Comparison of ENCODE assay signal across 30 cellular contexts in the genomic region with DNA sequence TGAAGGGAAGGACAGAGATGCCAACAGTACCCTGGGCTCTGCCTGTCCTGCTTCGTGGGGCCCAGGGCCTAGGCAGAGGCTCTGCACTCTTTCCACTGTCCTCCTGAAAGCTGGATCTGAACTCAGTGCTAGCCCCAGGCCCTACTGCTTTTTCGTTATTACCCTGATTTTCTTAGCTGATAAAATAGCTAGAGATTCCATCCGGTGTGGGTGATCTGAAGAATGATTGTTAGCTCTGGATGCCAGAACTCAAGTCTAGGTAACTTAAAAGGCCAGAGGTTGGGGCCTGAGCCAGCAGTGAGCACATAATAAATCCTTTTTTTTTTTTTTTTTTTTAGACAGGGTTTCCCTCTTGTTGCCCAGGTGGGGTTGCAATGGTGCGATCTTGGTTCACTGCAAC. TPM values are rescaled to one million over a fixed set of nuclear protein-coding genes. Genes with fewer than 3 reads are reported as not detected.
DNase-seq lines count a peak whose midpoint lies in the region; ATAC-seq and TF ChIP-seq lines count a peak whose summit lies in the region.
"Had no signal": no experiment of that assay in that cellular context is flagged by ENCODE, and none has a peak within 500 bp of the region (broad histone marks: within the 10 kb centered on the region; RNA-seq: fewer than 3 reads in every experiment).

No MANE protein-coding gene starts in this region.

- no peaks in the 10 kb centered on the region for H3K9me3 ChIP-seq in naive thymus-derived CD4-positive, alpha-beta T cell (ENCODE audit: control insufficient read depth in 2 of 3, low read length in 3 of 3)
- H3K9me3 ChIP-seq in spleen, result no peaks in the 10 kb centered on the region
- H3K9me3 ChIP-seq: gastroesophageal sphincter, uterus had no signal

- no peaks in the 10 kb centered on the region for H3K27me3 ChIP-seq in naive thymus-derived CD4-positive, alpha-beta T cell (ENCODE audit: control insufficient read depth in 2 of 2, insufficient read depth in 2 of 2, low read length in 2 of 2)
- no peaks in the 10 kb centered on the region for H3K27me3 ChIP-seq in spleen (replicated peaks in 1 of 7)
- H3K27me3 ChIP-seq: gastroesophageal sphincter, uterus had no signal

- TF ChIP-seq POLR2A in spleen (IDR thresholded peaks at IDR 0.05), result no peak

- peaks cover 17% of the 10 kb centered on the region for H3K36me3 Mint-ChIP-seq in activated naive CD4-positive, alpha-beta T cell treated with anti-CD3 and anti-CD28 coated beads for 36 hours (ENCODE audit: low read depth)
- peaks cover 20% of the 10 kb centered on the region for H3K36me3 Mint-ChIP-seq in activated T-helper 1 cell treated with anti-CD3 and anti-CD28 coated beads, Interleukin-12 subunit alpha, Interleukin-12 subunit beta, Interleukin-2, Interleukin-4 antibody, amounts not matched to agents 30 ng/mL and 10 ng/mL and 1 ng/mL, durations not matched to agents 14 hours and 24 hours and 36 hours (ENCODE audit: low read depth)
- peaks cover 0 to 5% (median 0%) of the 10 kb centered on the region in 5 donors for H3K36me3 Mint-ChIP-seq in naive thymus-derived CD4-positive, alpha-beta T cell
- H3K36me3 Mint-ChIP-seq: CD4-positive, CD25-positive, alpha-beta regulatory T cell had no signal

- no peak for DNase-seq in activated naive CD4-positive, alpha-beta T cell treated with anti-CD3 and anti-CD28 coated beads for 36 hours
- DNase-seq in activated naive CD4-positive, alpha-beta T cell treated with Interleukin-2 at 50 U/mL for 16 hours, result no peak
- DNase-seq in activated T-helper 1 cell treated with anti-CD3 and anti-CD28 coated beads, Interleukin-12 subunit alpha, Interleukin-12 subunit beta, Interleukin-2, Interleukin-4 antibody, amounts not matched to agents 30 ng/mL and 10 ng/mL and 1 ng/mL, durations not matched to agents 14 hours and 24 hours and 36 hours (ENCODE audit: low spot score), result no peak
- no peak for DNase-seq in naive thymus-derived CD4-positive, alpha-beta T cell
- peak; percentile 16 for DNase-seq in spleen
- DNase-seq in RKO (ENCODE audit: low spot score), result no peak
- DNase-seq in GM03348 (ENCODE audit: low spot score), result no peak
- DNase-seq in DMS53 (lab: John Stamatoyannopoulos, UW), result no peak
- DNase-seq: 8988T; activated CD4-positive, alpha-beta T cell treated with anti-CD3 and anti-CD28 coated beads for 1 hour; activated CD8-positive, alpha-beta T cell treated with anti-CD3 and anti-CD28 coated beads, Interleukin-2, amount 10 ng/mL, durations not matched to agents 7 days and 5 days; activated gamma-delta T cell treated with Interleukin-2 at 50 U/mL for 16 hours; activated T-cell treated with anti-CD3 and anti-CD28 coated beads for 4 hours; CD4-positive, CD25-positive, alpha-beta regulatory T cell; hypothalamus; midbrain; naive thymus-derived CD8-positive, alpha-beta T cell; NCI-H1694; NCI-H510A; stimulated activated CD4-positive, alpha-beta T cell treated with anti-CD3 and anti-CD28 coated beads, Interleukin-4, amount 100 ng/mL, for 4 hours; stimulated activated naive CD4-positive, alpha-beta T cell treated with Interleukin-2 at 50 U/mL for 16 hours; T-helper 2 cell; uterus had no signal

- no peaks in the 10 kb centered on the region for H3K9me3 Mint-ChIP-seq in activated naive CD4-positive, alpha-beta T cell treated with anti-CD3 and anti-CD28 coated beads for 36 hours
- no peaks in the 10 kb centered on the region for H3K9me3 Mint-ChIP-seq in activated T-helper 1 cell treated with anti-CD3 and anti-CD28 coated beads, Interleukin-12 subunit alpha, Interleukin-12 subunit beta, Interleukin-2, Interleukin-4 antibody, amounts not matched to agents 30 ng/mL and 10 ng/mL and 1 ng/mL, durations not matched to agents 14 hours and 24 hours and 36 hours
- H3K9me3 Mint-ChIP-seq in naive thymus-derived CD4-positive, alpha-beta T cell, result no peaks in the 10 kb centered on the region
- H3K9me3 Mint-ChIP-seq: CD4-positive, CD25-positive, alpha-beta regulatory T cell; naive thymus-derived CD8-positive, alpha-beta T cell had no signal

- CTCF ChIA-PET in activated naive CD4-positive, alpha-beta T cell treated with anti-CD3 and anti-CD28 coated beads for 36 hours (lab: Charles Lee), result interaction anchor here (0.7 to 6.9 kb wide), 4 partner anchors 9 to 232 kb away, joined by 3 to 45 read pairs (median 4); no protein-coding TSS in a partner anchor
- CTCF ChIA-PET in naive thymus-derived CD4-positive, alpha-beta T cell (lab: Charles Lee), result interaction anchor here (0.6 to 1.1 kb wide), 2 partner anchors 10 to 687 kb away, joined by 3 read pairs; no protein-coding TSS in a partner anchor

- H3K4me1 ChIP-seq in naive thymus-derived CD4-positive, alpha-beta T cell (ENCODE audit: control insufficient read depth in 2 of 2, insufficient read depth in 2 of 2, low read length in 2 of 2), result peaks cover 21 to 22% of the 10 kb centered on the region in 2 donors
- H3K4me1 ChIP-seq in spleen, result peaks cover 12 to 56% (median 32%) of the 10 kb centered on the region in 6 donors
- H3K4me1 ChIP-seq: uterus had no signal

- ATAC-seq in naive thymus-derived CD4-positive, alpha-beta T cell, result no peak
- ATAC-seq: activated CD8-positive, alpha-beta T cell treated with anti-CD3 and anti-CD28 coated beads, Interleukin-2, amount 10 ng/mL, durations not matched to agents 7 days and 5 days; gastroesophageal sphincter; left lobe of liver; naive thymus-derived CD8-positive, alpha-beta T cell; sciatic nerve had no signal

- TF ChIP-seq CTCF in spleen (IDR thresholded peaks at IDR 0.05 in 8 of 11, conservative IDR thresholded peaks at IDR 0.05 in 3 of 11), result no peak

- H3K4me1 Mint-ChIP-seq in activated naive CD4-positive, alpha-beta T cell treated with anti-CD3 and anti-CD28 coated beads for 36 hours (ENCODE audit: low read depth), result peaks cover 27% of the 10 kb centered on the region
- H3K4me1 Mint-ChIP-seq in activated T-helper 1 cell treated with anti-CD3 and anti-CD28 coated beads, Interleukin-12 subunit alpha, Interleukin-12 subunit beta, Interleukin-2, Interleukin-4 antibody, amounts not matched to agents 30 ng/mL and 10 ng/mL and 1 ng/mL, durations not matched to agents 14 hours and 24 hours and 36 hours (ENCODE audit: low read depth), result peaks cover 33% of the 10 kb centered on the region
- H3K4me1 Mint-ChIP-seq in naive thymus-derived CD4-positive, alpha-beta T cell, result peaks cover 19 to 37% (median 35%) of the 10 kb centered on the region in 7 donors

- peak overlapping the region; percentile 13 for H3K4me3 Mint-ChIP-seq in activated naive CD4-positive, alpha-beta T cell treated with anti-CD3 and anti-CD28 coated beads for 36 hours
- peak overlapping the region; percentile 56 for H3K4me3 Mint-ChIP-seq in activated T-helper 1 cell treated with anti-CD3 and anti-CD28 coated beads, Interleukin-12 subunit alpha, Interleukin-12 subunit beta, Interleukin-2, Interleukin-4 antibody, amounts not matched to agents 30 ng/mL and 10 ng/mL and 1 ng/mL, durations not matched to agents 14 hours and 24 hours and 36 hours
- H3K4me3 Mint-ChIP-seq in naive thymus-derived CD4-positive, alpha-beta T cell, result peak overlapping the region in 7 of 10 donors; percentile 16 to 95 (median 68)

- intact Hi-C loops in activated naive CD4-positive, alpha-beta T cell treated with anti-CD3 and anti-CD28 coated beads for 36 hours (cut with micrococcal nuclease), result no loop called here
- intact Hi-C loops in activated T-helper 1 cell treated with anti-CD3 and anti-CD28 coated beads, Interleukin-12 subunit alpha, Interleukin-12 subunit beta, Interleukin-2, Interleukin-4 antibody, amounts not matched to agents 30 ng/mL and 10 ng/mL and 1 ng/mL, durations not matched to agents 14 hours and 24 hours and 36 hours (cut with micrococcal nuclease), result loop anchor here (5.0 kb wide), 1 partner anchor 250 kb away; the partner anchor contains the start of gene PLD2
- intact Hi-C loops in naive thymus-derived CD4-positive, alpha-beta T cell (cut with micrococcal nuclease), result loop anchor here in 1 of 2 donors (5.0 to 10.0 kb wide), 2 partner anchors 340 to 518 kb away; partner anchors contain the start of genes C17orf107 and ZFP3
- intact Hi-C loops in spleen (cut with DNase I; ENCODE audit: low total_unique reads), result no loop called here

- peaks cover 0 to 20% (median 0%) of the 10 kb centered on the region in 3 experiments for H3K36me3 ChIP-seq in naive thymus-derived CD4-positive, alpha-beta T cell (ENCODE audit: control insufficient read depth in 2 of 3, insufficient read depth in 3 of 3, low read length in 3 of 3)
- peaks cover 0 to 21% (median 17%) of the 10 kb centered on the region in 6 donors for H3K36me3 ChIP-seq in spleen
- H3K36me3 ChIP-seq: uterus had no signal

- no peaks in the 10 kb centered on the region for H3K27me3 Mint-ChIP-seq in activated naive CD4-positive, alpha-beta T cell treated with anti-CD3 and anti-CD28 coated beads for 36 hours (ENCODE audit: low read depth)
- H3K27me3 Mint-ChIP-seq in activated T-helper 1 cell treated with anti-CD3 and anti-CD28 coated beads, Interleukin-12 subunit alpha, Interleukin-12 subunit beta, Interleukin-2, Interleukin-4 antibody, amounts not matched to agents 30 ng/mL and 10 ng/mL and 1 ng/mL, durations not matched to agents 14 hours and 24 hours and 36 hours (ENCODE audit: insufficient read depth), result no peaks in the 10 kb centered on the region
- H3K27me3 Mint-ChIP-seq in naive thymus-derived CD4-positive, alpha-beta T cell, result no peaks in the 10 kb centered on the region
- H3K27me3 Mint-ChIP-seq: CD4-positive, CD25-positive, alpha-beta regulatory T cell had no signal

- no peak overlapping the region for H3K27ac Mint-ChIP-seq in activated naive CD4-positive, alpha-beta T cell treated with anti-CD3 and anti-CD28 coated beads for 36 hours
- no peak overlapping the region for H3K27ac Mint-ChIP-seq in activated T-helper 1 cell treated with anti-CD3 and anti-CD28 coated beads, Interleukin-12 subunit alpha, Interleukin-12 subunit beta, Interleukin-2, Interleukin-4 antibody, amounts not matched to agents 30 ng/mL and 10 ng/mL and 1 ng/mL, durations not matched to agents 14 hours and 24 hours and 36 hours
- H3K27ac Mint-ChIP-seq in naive thymus-derived CD4-positive, alpha-beta T cell, result peak overlapping the region in 2 of 9 donors; percentile 30 to 94

- H3K4me3 ChIP-seq in naive thymus-derived CD4-positive, alpha-beta T cell (ENCODE audit: low read length), result no peak overlapping the region
- no peak overlapping the region for H3K4me3 ChIP-seq in spleen
- H3K4me3 ChIP-seq: gastroesophageal sphincter, uterus had no signal

- POLR2A ChIA-PET in naive thymus-derived CD4-positive, alpha-beta T cell (lab: Charles Lee), result interaction anchor here (1.1 kb wide), 1 partner anchor 10 kb away, joined by 3 read pairs; no protein-coding TSS in a partner anchor

- H3K27ac ChIP-seq in naive thymus-derived CD4-positive, alpha-beta T cell (ENCODE audit: low read depth, low read length), result no peak overlapping the region
- H3K27ac ChIP-seq in spleen, result no peak overlapping the region
- H3K27ac ChIP-seq: gastroesophageal sphincter, uterus had no signal

- WGBS in spleen, 5 donors, result 83 to 99% (median 90%) methylated on average over 4 of the region's 4 CpGs

RNA-seq across cellular contexts. Expression of gene MYBBP1A, which starts 1.8 kb away (rescaled TPM):
- total RNA-seq in activated naive CD4-positive, alpha-beta T cell treated with anti-CD3 and anti-CD28 coated beads for 36 hours, result 10 to 100 TPM; 73.7 to 80.7 TPM
- 186 and 195 TPM in 2 replicates for total RNA-seq in activated T-helper 1 cell treated with anti-CD3 and anti-CD28 coated beads, Interleukin-12 subunit alpha, Interleukin-12 subunit beta, Interleukin-2, Interleukin-4 antibody, amounts not matched to agents 30 ng/mL and 10 ng/mL and 1 ng/mL, durations not matched to agents 14 hours and 24 hours and 36 hours
- total RNA-seq in naive thymus-derived CD4-positive, alpha-beta T cell, result 10 to 100 TPM; 59.8 to 81.8 (median 77.9) TPM
- polyA plus RNA-seq in naive thymus-derived CD4-positive, alpha-beta T cell, result 10 to 100 TPM; 21.0 to 42.8 TPM
- 10 to 100 TPM; 37.1 to 71.2 (median 54.4) TPM for total RNA-seq in spleen
- polyA plus RNA-seq in spleen, result 10 to 100 TPM; 24.7 to 48.6 (median 35.5) TPM

RNA-seq across cellular contexts. Expression of gene GGT6, which starts 3.4 kb away (rescaled TPM):
- total RNA-seq in activated naive CD4-positive, alpha-beta T cell treated with anti-CD3 and anti-CD28 coated beads for 36 hours, result not detected
- total RNA-seq in activated T-helper 1 cell treated with anti-CD3 and anti-CD28 coated beads, Interleukin-12 subunit alpha, Interleukin-12 subunit beta, Interleukin-2, Interleukin-4 antibody, amounts not matched to agents 30 ng/mL and 10 ng/mL and 1 ng/mL, durations not matched to agents 14 hours and 24 hours and 36 hours, result not detected in 2 replicates
- total RNA-seq in naive thymus-derived CD4-positive, alpha-beta T cell, result not detected
- polyA plus RNA-seq in naive thymus-derived CD4-positive, alpha-beta T cell, result not detected
- total RNA-seq in spleen, result under 1 TPM in 1 of 7 donors, not detected in 6; 0.42 TPM
- under 1 TPM in 1 of 3 donors, not detected in 2; 0.03 TPM for polyA plus RNA-seq in spleen
- total RNA-seq: activated CD8-positive, alpha-beta T cell treated with anti-CD3 and anti-CD28 coated beads, Interleukin-2, amount 10 ng/mL, durations not matched to agents 7 days and 5 days; CD4-positive, CD25-positive, alpha-beta regulatory T cell; endothelial cell of umbilical vein; fibroblast of lung; naive thymus-derived CD8-positive, alpha-beta T cell; OCI-LY7; sciatic nerve; temporal lobe had no signal
- polyA plus RNA-seq: CD4-positive, CD25-positive, alpha-beta regulatory T cell; endothelial cell of umbilical vein; fibroblast of lung; naive thymus-derived CD8-positive, alpha-beta T cell had no signal

RNA-seq across cellular contexts. Expression of gene SMTNL2, which starts 27.3 kb away (rescaled TPM):
- not detected for total RNA-seq in activated naive CD4-positive, alpha-beta T cell treated with anti-CD3 and anti-CD28 coated beads for 36 hours
- not detected in 2 replicates for total RNA-seq in activated T-helper 1 cell treated with anti-CD3 and anti-CD28 coated beads, Interleukin-12 subunit alpha, Interleukin-12 subunit beta, Interleukin-2, Interleukin-4 antibody, amounts not matched to agents 30 ng/mL and 10 ng/mL and 1 ng/mL, durations not matched to agents 14 hours and 24 hours and 36 hours
- not detected for total RNA-seq in naive thymus-derived CD4-positive, alpha-beta T cell
- polyA plus RNA-seq in naive thymus-derived CD4-positive, alpha-beta T cell, result not detected
- total RNA-seq in spleen, result 1 to 10 TPM in 2 of 7 donors, under 1 TPM in 5; 0.42 to 1.5 (median 0.97) TPM
- polyA plus RNA-seq in spleen, result under 1 TPM; 0.22 to 0.67 (median 0.36) TPM
- total RNA-seq: activated CD8-positive, alpha-beta T cell treated with anti-CD3 and anti-CD28 coated beads, Interleukin-2, amount 10 ng/mL, durations not matched to agents 7 days and 5 days; CD4-positive, CD25-positive, alpha-beta regulatory T cell; endothelial cell of umbilical vein; left lobe of liver; naive thymus-derived CD8-positive, alpha-beta T cell; OCI-LY7 had no signal
- polyA plus RNA-seq: CD4-positive, CD25-positive, alpha-beta regulatory T cell; endothelial cell of umbilical vein; naive thymus-derived CD8-positive, alpha-beta T cell had no signal

RNA-seq across cellular contexts. Expression of gene SPNS2, which starts 58.3 kb away (rescaled TPM):
- 1 to 10 TPM in 1 of 2 experiments, under 1 TPM in 1; 0.45 to 1.1 TPM for total RNA-seq in activated naive CD4-positive, alpha-beta T cell treated with anti-CD3 and anti-CD28 coated beads for 36 hours
- total RNA-seq in activated T-helper 1 cell treated with anti-CD3 and anti-CD28 coated beads, Interleukin-12 subunit alpha, Interleukin-12 subunit beta, Interleukin-2, Interleukin-4 antibody, amounts not matched to agents 30 ng/mL and 10 ng/mL and 1 ng/mL, durations not matched to agents 14 hours and 24 hours and 36 hours, result 0.17 TPM in 1 of 2 replicates, not detected in the other
- under 1 TPM in 4 of 5 experiments, not detected in 1; 0.19 to 0.56 (median 0.50) TPM for total RNA-seq in naive thymus-derived CD4-positive, alpha-beta T cell
- polyA plus RNA-seq in naive thymus-derived CD4-positive, alpha-beta T cell, result not detected
- 10 to 100 TPM; 19.6 to 53.5 (median 36.6) TPM for total RNA-seq in spleen
- polyA plus RNA-seq in spleen, result 10 to 100 TPM in 2 of 3 donors, 1 to 10 TPM in 1; 8.1 to 20.4 (median 13.2) TPM
- polyA plus RNA-seq: CD4-positive, CD25-positive, alpha-beta regulatory T cell; fibroblast of lung had no signal

Comparison
In these comparisons a context has a peak if more than half of its experiments do, and no peak if none do; other contexts are left out.
1. H3K4me3 Mint-ChIP-seq: peak in every context shown above with its lines; median percentile 68 in naive thymus-derived CD4-positive, alpha-beta T cell; 56 in activated T-helper 1 cell treated with anti-CD3 and anti-CD28 coated beads, Interleukin-12 subunit alpha, Interleukin-12 subunit beta, Interleukin-2, Interleukin-4 antibody, amounts not matched to agents 30 ng/mL and 10 ng/mL and 1 ng/mL, durations not matched to agents 14 hours and 24 hours and 36 hours; 13 in activated naive CD4-positive, alpha-beta T cell treated with anti-CD3 and anti-CD28 coated beads for 36 hours.